13 cellular contexts compared by ENCODE assay signal in the genomic region with DNA sequence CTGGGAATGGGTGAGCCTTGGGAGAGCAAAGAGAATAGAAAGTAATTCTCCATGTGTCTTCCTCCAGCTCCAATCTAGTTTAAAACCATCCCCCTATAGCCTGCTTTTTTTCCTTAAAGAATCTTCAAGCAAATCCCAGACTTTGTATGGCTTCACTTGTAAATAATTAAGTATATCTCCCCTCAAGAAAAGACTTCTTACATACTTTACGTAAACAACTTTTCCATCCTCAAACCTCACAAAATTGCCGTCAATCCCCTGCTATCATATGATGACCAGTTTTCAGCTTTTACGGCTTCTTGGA.
"Had no signal": no experiment of that assay in that cellular context is flagged by ENCODE, and none has a peak within 500 bp of the region (broad histone marks: within the 10 kb centered on the region; RNA-seq: fewer than 3 reads in every experiment).

No MANE protein-coding gene starts in this region.

- H3K4me1 ChIP-seq: adrenal gland, pancreas, tibial nerve, vagina had no signal

- H3K27ac Mint-ChIP-seq: activated CD8-positive, alpha-beta memory T cell treated with anti-CD3 and anti-CD28 coated beads, Interleukin-2, amount 10 ng/mL, durations not matched to agents 7 days and 5 days; activated naive CD4-positive, alpha-beta T cell treated with anti-CD3 and anti-CD28 coated beads, Interleukin-2, amount 50 U/mL, for 24 hours; stimulated activated memory B cell treated with anti-CD40 and anti-IgM and Interleukin-4, amounts not matched to agents 10 μg/mL and 1 μg/mL and 100 μg/mL, for 72 hours; T-helper 1 cell treated with Interleukin-12 subunit alpha and Interleukin-12 subunit beta and Interleukin-4 antibody, amounts not matched to agents 30 μg/mL and 1 μg/mL, for 36 hours had no signal

- H3K36me3 Mint-ChIP-seq: activated CD8-positive, alpha-beta memory T cell treated with anti-CD3 and anti-CD28 coated beads, Interleukin-2, amount 10 ng/mL, durations not matched to agents 7 days and 5 days; activated naive CD4-positive, alpha-beta T cell treated with anti-CD3 and anti-CD28 coated beads, Interleukin-2, amount 50 U/mL, for 24 hours; stimulated activated memory B cell treated with anti-CD40 and anti-IgM and Interleukin-4, amounts not matched to agents 10 μg/mL and 1 μg/mL and 100 μg/mL, for 72 hours had no signal

- H3K4me3 Mint-ChIP-seq: activated CD8-positive, alpha-beta memory T cell treated with anti-CD3 and anti-CD28 coated beads, Interleukin-2, amount 10 ng/mL, durations not matched to agents 7 days and 5 days; activated naive CD4-positive, alpha-beta T cell treated with anti-CD3 and anti-CD28 coated beads, Interleukin-2, amount 50 U/mL, for 24 hours; stimulated activated memory B cell treated with anti-CD40 and anti-IgM and Interleukin-4, amounts not matched to agents 10 μg/mL and 1 μg/mL and 100 μg/mL, for 72 hours; T-helper 1 cell treated with Interleukin-12 subunit alpha and Interleukin-12 subunit beta and Interleukin-4 antibody, amounts not matched to agents 30 μg/mL and 1 μg/mL, for 36 hours had no signal

- H3K9me3 Mint-ChIP-seq: activated naive CD4-positive, alpha-beta T cell treated with anti-CD3 and anti-CD28 coated beads, Interleukin-2, amount 50 U/mL, for 24 hours; stimulated activated memory B cell treated with anti-CD40 and anti-IgM and Interleukin-4, amounts not matched to agents 10 μg/mL and 1 μg/mL and 100 μg/mL, for 72 hours; T-helper 1 cell treated with Interleukin-12 subunit alpha and Interleukin-12 subunit beta and Interleukin-4 antibody, amounts not matched to agents 30 μg/mL and 1 μg/mL, for 36 hours had no signal

- ATAC-seq: activated CD8-positive, alpha-beta memory T cell treated with anti-CD3 and anti-CD28 coated beads, Interleukin-2, amount 10 ng/mL, durations not matched to agents 7 days and 5 days; stimulated activated memory B cell treated with anti-CD40 and anti-IgM and Interleukin-4, amounts not matched to agents 10 μg/mL and 1 μg/mL and 100 μg/mL, for 72 hours had no signal

- H3K4me1 Mint-ChIP-seq: activated CD8-positive, alpha-beta memory T cell treated with anti-CD3 and anti-CD28 coated beads, Interleukin-2, amount 10 ng/mL, durations not matched to agents 7 days and 5 days; activated naive CD4-positive, alpha-beta T cell treated with anti-CD3 and anti-CD28 coated beads, Interleukin-2, amount 50 U/mL, for 24 hours had no signal

- H3K27me3 ChIP-seq: vagina had no signal

- H3K9me3 ChIP-seq: adrenal gland, pancreas, tibial nerve, vagina had no signal

- DNase-seq: activated CD8-positive, alpha-beta memory T cell treated with anti-CD3 and anti-CD28 coated beads, Interleukin-2, amount 10 ng/mL, durations not matched to agents 7 days and 5 days; activated T-cell treated with anti-CD3 and anti-CD28 coated beads, Interleukin-2, amount 50 U/mL, for 1 hour; central memory CD4-positive, alpha-beta T cell; effector CD8-positive, alpha-beta T cell had no signal

- H3K4me3 ChIP-seq: adrenal gland, pancreas, tibial nerve, vagina had no signal

- FAIRE-seq: frontal cortex, pancreas had no signal

- H3K27ac ChIP-seq: adrenal gland, pancreas, tibial nerve, vagina, WERI-Rb-1 had no signal

- H3K36me3 ChIP-seq: adrenal gland, pancreas, tibial nerve, vagina, WERI-Rb-1 had no signal
